In genomic region chr5:56129288-56129687, GRCh38 we compare ENCODE assay signal across 26 cellular contexts.
A peak's percentile ranks its signal among the peaks of the same experiment; 100 is the strongest.
DNase-seq lines count a peak whose midpoint lies in the region; ATAC-seq, FAIRE-seq and TF ChIP-seq lines count a peak whose summit lies in the region.
"Had no signal": no experiment of that assay in that cellular context is flagged by ENCODE, and none has a peak within 500 bp of the region (broad histone marks: within the 10 kb centered on the region; RNA-seq: fewer than 3 reads in every experiment).

No MANE protein-coding gene starts in this region.

- peaks cover 76% of the 10 kb centered on the region for H3K4me1 Mint-ChIP-seq in activated naive CD4-positive, alpha-beta T cell treated with anti-CD3 and anti-CD28 coated beads for 36 hours (ENCODE audit: low read depth)

- H3K4me3 ChIP-seq in bronchial epithelial cell (ENCODE audit: low read depth, low read length), result no peak overlapping the region
- H3K4me3 ChIP-seq: BLaER1 treated with 17β-estradiol and CSF1 and Interleukin-3, amounts not matched to agents 10 nM and 100 nM; heart right ventricle; left lung had no signal

- no peaks in the 10 kb centered on the region for H3K27me3 Mint-ChIP-seq in activated naive CD4-positive, alpha-beta T cell treated with anti-CD3 and anti-CD28 coated beads for 36 hours (ENCODE audit: low read depth)
- H3K27me3 Mint-ChIP-seq: dendritic cell treated with granulocyte-macrophage colony-stimulating factor and Interleukin-4, amounts not matched to agents 40 ng/mL and 50 ng/mL, for 4 days had no signal

- peaks cover 7% of the 10 kb centered on the region for H3K9me3 Mint-ChIP-seq in activated naive CD4-positive, alpha-beta T cell treated with anti-CD3 and anti-CD28 coated beads for 36 hours

- H3K36me3 Mint-ChIP-seq in activated naive CD4-positive, alpha-beta T cell treated with anti-CD3 and anti-CD28 coated beads for 36 hours (ENCODE audit: low read depth), result peaks cover 8% of the 10 kb centered on the region

- intact Hi-C loops in activated naive CD4-positive, alpha-beta T cell treated with anti-CD3 and anti-CD28 coated beads for 36 hours (cut with micrococcal nuclease), result no loop called here

- H3K27me3 ChIP-seq in bronchial epithelial cell (ENCODE audit: control insufficient read depth, insufficient read depth, low read length), result no peaks in the 10 kb centered on the region
- H3K27me3 ChIP-seq: BLaER1 treated with 17β-estradiol and CSF1 and Interleukin-3, amounts not matched to agents 10 nM and 100 nM; heart right ventricle; left lung had no signal

- peak overlapping the region; percentile 97 for H3K27ac Mint-ChIP-seq in activated naive CD4-positive, alpha-beta T cell treated with anti-CD3 and anti-CD28 coated beads for 36 hours
- H3K27ac Mint-ChIP-seq: dendritic cell treated with granulocyte-macrophage colony-stimulating factor and Interleukin-4, amounts not matched to agents 40 ng/mL and 50 ng/mL, for 4 days; HFFc6; nephron progenitor cell had no signal

- no peak for FAIRE-seq in bronchial epithelial cell (lab: Jason Lieb, UNC)

- peak overlapping the region; percentile 60 for H3K4me3 Mint-ChIP-seq in activated naive CD4-positive, alpha-beta T cell treated with anti-CD3 and anti-CD28 coated beads for 36 hours
- H3K4me3 Mint-ChIP-seq: dendritic cell treated with granulocyte-macrophage colony-stimulating factor and Interleukin-4, amounts not matched to agents 40 ng/mL and 50 ng/mL, for 4 days; HFFc6; nephron progenitor cell had no signal

- H3K36me3 ChIP-seq in bronchial epithelial cell (ENCODE audit: control insufficient read depth, insufficient read depth, low read length), result no peaks in the 10 kb centered on the region
- H3K36me3 ChIP-seq: heart right ventricle, left lung had no signal

- peak; percentile 66 for ATAC-seq in GM21619 (IDR thresholded peaks at IDR 0.05; ENCODE audit: unreplicated experiment)
- ATAC-seq: heart right ventricle, left lung, sciatic nerve had no signal

- no peak for DNase-seq in activated naive CD4-positive, alpha-beta T cell treated with anti-CD3 and anti-CD28 coated beads for 36 hours
- DNase-seq in activated naive CD4-positive, alpha-beta T cell treated with Interleukin-2 at 50 U/mL for 16 hours, result no peak
- DNase-seq in bronchial epithelial cell (ENCODE audit: low read depth) (peak; percentile 81), renal cortical epithelial cell (ENCODE audit: low read depth) (peak; percentile 94), DMS114 treated with DMSO at 0.1 percent for 48 hours (lab: John Stamatoyannopoulos, UW; ENCODE audit: unreplicated experiment) (no peak), GM19240 (ENCODE audit: insufficient read length, low spot score) (no peak)
- DNase-seq in stimulated activated CD8-positive, alpha-beta memory T cell treated with anti-CD3 and anti-CD28 coated beads, Interleukin-4, amount 100 ng/mL, for 48 hours, result no peak
- DNase-seq: DMS 273 treated with DMSO at 0.1 percent for 48 hours; foreskin fibroblast; heart right ventricle; HFFc6; left lung; midbrain; NCI-H1048; NCI-H2029; NCI-H446; nephron progenitor cell; OCI-M1; posterior cingulate gyrus; SHP77; stimulated activated CD4-positive, alpha-beta T cell treated with anti-CD3 and anti-CD28 coated beads, Interleukin-15, amount 100 ng/mL, for 24 hours; trophoblast cell had no signal

- CTCF ChIA-PET in activated naive CD4-positive, alpha-beta T cell treated with anti-CD3 and anti-CD28 coated beads for 36 hours (lab: Charles Lee), result interaction anchor here (1.1 to 2.7 kb wide), 2 partner anchors 10 to 71 kb away, joined by 3 to 7 read pairs; no protein-coding TSS in a partner anchor

- TF ChIP-seq CTCF in bronchial epithelial cell (IDR thresholded peaks at IDR 0.05; ENCODE audit: insufficient read depth, low read length, severe bottlenecking), result no peak

Comparison
In these comparisons a context has a peak if more than half of its experiments do, and no peak if none do; other contexts are left out.
1. DNase-seq: peak in bronchial epithelial cell (single experiment) and renal cortical epithelial cell (single experiment); none in activated naive CD4-positive, alpha-beta T cell treated with anti-CD3 and anti-CD28 coated beads for 36 hours (single experiment), activated naive CD4-positive, alpha-beta T cell treated with Interleukin-2 at 50 U/mL for 16 hours (single experiment), DMS114 treated with DMSO at 0.1 percent for 48 hours (single experiment), stimulated activated CD8-positive, alpha-beta memory T cell treated with anti-CD3 and anti-CD28 coated beads, Interleukin-4, amount 100 ng/mL, for 48 hours (single experiment) and GM19240 (single experiment).